Comparison of ENCODE assay signal across 14 cellular contexts in the genomic region with DNA sequence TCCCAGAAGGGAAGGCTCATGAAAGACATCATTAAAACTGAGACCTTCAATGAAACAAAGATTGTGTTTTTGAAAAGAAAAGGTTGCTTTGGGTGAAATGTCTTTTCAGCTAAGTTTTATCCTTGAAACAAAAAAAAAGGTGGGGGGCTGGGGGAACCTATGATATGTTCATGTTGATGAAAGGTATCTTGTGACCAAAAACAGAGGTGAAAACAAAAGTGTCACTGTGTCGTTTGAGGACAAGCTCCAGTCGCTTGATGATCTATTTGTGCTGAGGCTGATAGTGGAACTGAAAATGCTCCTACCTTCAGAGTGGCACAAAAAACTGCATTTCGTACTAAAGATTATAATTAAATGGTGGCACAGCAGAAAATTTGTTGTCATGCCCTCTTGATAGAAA. TPM values are rescaled to one million over a fixed set of nuclear protein-coding genes. Genes with fewer than 3 reads are reported as not detected.
DNase-seq lines count a peak whose midpoint lies in the region; TF ChIP-seq lines count a peak whose summit lies in the region.
"Had no signal": no experiment of that assay in that cellular context is flagged by ENCODE, and none has a peak within 500 bp of the region (broad histone marks: within the 10 kb centered on the region; RNA-seq: fewer than 3 reads in every experiment).

No MANE protein-coding gene starts in this region.

- H3K27me3 Mint-ChIP-seq in osteocyte (ENCODE audit: unreplicated experiment), result no peaks in the 10 kb centered on the region
- H3K27me3 Mint-ChIP-seq: CD4-positive, alpha-beta memory T cell had no signal

- H3K4me2 ChIP-seq in BLaER1 treated with 17β-estradiol and CSF1 and Interleukin-3, amounts not matched to agents 10 nM and 100 nM, result peak overlapping the region; percentile 63 to 90 (median 79)
- H3K4me2 ChIP-seq in smooth muscle cell, result no peak overlapping the region

- H3K9me3 Mint-ChIP-seq in osteocyte (ENCODE audit: unreplicated experiment), result no peaks in the 10 kb centered on the region
- H3K9me3 Mint-ChIP-seq: CD4-positive, alpha-beta memory T cell had no signal

- in situ Hi-C loops in GM13977 (cut with MboI; ENCODE audit: low pct_unique_long_range_greater_than_20kb, low sequenced_read_pairs, unreplicated experiment), result no loop called here

- TF ChIP-seq CTCF in GM13977 (IDR thresholded peaks at IDR 0.05; ENCODE audit: extremely low read depth, insufficient read depth, missing control alignments), result no peak
- TF ChIP-seq CTCF in osteocyte (IDR thresholded peaks at IDR 0.05), result no peak
- TF ChIP-seq CTCF in smooth muscle cell (IDR thresholded peaks at IDR 0.05; ENCODE audit: borderline replicate concordance, insufficient read depth, poor library complexity, severe bottlenecking), result no peak

- H3K4me1 ChIP-seq in BLaER1 treated with 17β-estradiol and CSF1 and Interleukin-3, amounts not matched to agents 10 nM and 100 nM, result peaks cover 19 to 51% (median 42%) of the 10 kb centered on the region in 10 experiments
- H3K4me1 ChIP-seq in smooth muscle cell (ENCODE audit: low read depth), result no peaks in the 10 kb centered on the region

- H3K36me3 ChIP-seq in BLaER1 treated with 17β-estradiol and CSF1 and Interleukin-3, amounts not matched to agents 10 nM and 100 nM, result no peaks in the 10 kb centered on the region
- H3K36me3 ChIP-seq in H7 (replicated peaks; ENCODE audit: control insufficient read depth, insufficient read depth, low read length) (no peaks in the 10 kb centered on the region), smooth muscle cell (ENCODE audit: low read depth) (no peaks in the 10 kb centered on the region)

- CTCF ChIA-PET in HEK293T (lab: Yijun Ruan, JAX), result no interaction called here

- no peak overlapping the region for H3K4me3 Mint-ChIP-seq in osteocyte (ENCODE audit: unreplicated experiment)
- H3K4me3 Mint-ChIP-seq: CD4-positive, alpha-beta memory T cell had no signal

- H3K4me3 ChIP-seq in BLaER1 treated with 17β-estradiol and CSF1 and Interleukin-3, amounts not matched to agents 10 nM and 100 nM, result peak overlapping the region in 6 of 10 experiments; percentile 23 to 44 (median 36); a peak in 10 of 20 replicates
- no peak overlapping the region for H3K4me3 ChIP-seq in H7 (ENCODE audit: insufficient read depth, low read depth, low read length)
- no peak overlapping the region for H3K4me3 ChIP-seq in smooth muscle cell
- H3K4me3 ChIP-seq: GM23248 had no signal

- POLR2A ChIA-PET in HEK293T (lab: Yijun Ruan, JAX), result no interaction called here

- DNase-seq in GM13977 (ENCODE audit: low spot score) (peak; percentile 48), RPMI8226 (peak; percentile 79), osteocyte (ENCODE audit: extremely low spot score, unreplicated experiment) (peak; percentile 4), HEK293T (ENCODE audit: extremely low spot score) (no peak), H7 (no peak), smooth muscle cell (lab: John Stamatoyannopoulos, UW; ENCODE audit: unreplicated experiment) (no peak)
- DNase-seq: AML-193; CD4-positive, alpha-beta memory T cell; GM23248; NCI-H1436 treated with DMSO at 0.1 percent for 48 hours; NCI-H2081; NCI-H226; NCI-H526 treated with DMSO at 0.1 percent for 48 hours had no signal

- peak overlapping the region; percentile 55 to 79 (median 68); a peak in 20 of 22 replicates for H3K27ac ChIP-seq in BLaER1 treated with 17β-estradiol and CSF1 and Interleukin-3, amounts not matched to agents 10 nM and 100 nM
- H3K27ac ChIP-seq in smooth muscle cell (ENCODE audit: low read depth), result no peak overlapping the region
- H3K27ac ChIP-seq: GM23248 had no signal

- no peaks in the 10 kb centered on the region for H3F3A ChIP-seq in smooth muscle cell (ENCODE audit: low read depth)

- no peaks in the 10 kb centered on the region for H4K20me1 ChIP-seq in BLaER1 treated with 17β-estradiol and CSF1 and Interleukin-3, amounts not matched to agents 10 nM and 100 nM
- no peaks in the 10 kb centered on the region for H4K20me1 ChIP-seq in smooth muscle cell (ENCODE audit: low read depth)

- no peaks in the 10 kb centered on the region for H3K27me3 ChIP-seq in BLaER1 treated with 17β-estradiol and CSF1 and Interleukin-3, amounts not matched to agents 10 nM and 100 nM
- H3K27me3 ChIP-seq in H7 (ENCODE audit: control insufficient read depth, insufficient read depth, low read length), result no peaks in the 10 kb centered on the region
- no peaks in the 10 kb centered on the region for H3K27me3 ChIP-seq in smooth muscle cell (ENCODE audit: low read depth)

- H3K4me1 Mint-ChIP-seq in osteocyte (ENCODE audit: unreplicated experiment), result no peaks in the 10 kb centered on the region

- no peaks in the 10 kb centered on the region for H3K79me2 ChIP-seq in smooth muscle cell (ENCODE audit: low read depth)

- no peaks in the 10 kb centered on the region for H3K9me3 ChIP-seq in BLaER1 treated with 17β-estradiol and CSF1 and Interleukin-3, amounts not matched to agents 10 nM and 100 nM (replicated peaks in 1 of 11)
- H3K9me3 ChIP-seq in smooth muscle cell (replicated peaks; ENCODE audit: low read depth), result no peaks in the 10 kb centered on the region

- H3K27ac Mint-ChIP-seq in osteocyte (ENCODE audit: unreplicated experiment), result no peak overlapping the region

- WGBS in smooth muscle cell (ENCODE audit: low lambda C conversion rate), result 94% methylated on average over 3 of the region's 3 CpGs

- no peak overlapping the region for H2AFZ ChIP-seq in smooth muscle cell (ENCODE audit: low read depth)
- H2AFZ ChIP-seq: GM23248 had no signal

- H3K9ac ChIP-seq in BLaER1 treated with 17β-estradiol and CSF1 and Interleukin-3, amounts not matched to agents 10 nM and 100 nM, result peak overlapping the region in 10 of 11 experiments; percentile 44 to 68 (median 54); a peak in 19 of 22 replicates
- no peak overlapping the region for H3K9ac ChIP-seq in smooth muscle cell (ENCODE audit: low read depth)
- H3K9ac ChIP-seq: GM23248 had no signal

- no peaks in the 10 kb centered on the region for H3K36me3 Mint-ChIP-seq in osteocyte (ENCODE audit: unreplicated experiment)
- H3K36me3 Mint-ChIP-seq: CD4-positive, alpha-beta memory T cell had no signal

TF ChIP-seq in HEK293T, 16 proteins besides CTCF, POLR2A, EP300 and RAD21:
- TF ChIP-seq FOXA1 (IDR thresholded peaks at IDR 0.05), result no peak
- no peak for TF ChIP-seq HDGF (IDR thresholded peaks at IDR 0.05; ENCODE audit: borderline replicate concordance)
- TF ChIP-seq LEF1 (IDR thresholded peaks at IDR 0.05; ENCODE audit: borderline replicate concordance), result no peak
- TF ChIP-seq NFRKB (IDR thresholded peaks at IDR 0.05), result no peak
- TF ChIP-seq ARNT (IDR thresholded peaks at IDR 0.05), result no peak
- no peak for TF ChIP-seq TARDBP (IDR thresholded peaks at IDR 0.05)
- no peak for TF ChIP-seq FOXK2 (IDR thresholded peaks at IDR 0.05)
- no peak for TF ChIP-seq SP1 (IDR thresholded peaks at IDR 0.05)
- TF ChIP-seq, protein P1, sequence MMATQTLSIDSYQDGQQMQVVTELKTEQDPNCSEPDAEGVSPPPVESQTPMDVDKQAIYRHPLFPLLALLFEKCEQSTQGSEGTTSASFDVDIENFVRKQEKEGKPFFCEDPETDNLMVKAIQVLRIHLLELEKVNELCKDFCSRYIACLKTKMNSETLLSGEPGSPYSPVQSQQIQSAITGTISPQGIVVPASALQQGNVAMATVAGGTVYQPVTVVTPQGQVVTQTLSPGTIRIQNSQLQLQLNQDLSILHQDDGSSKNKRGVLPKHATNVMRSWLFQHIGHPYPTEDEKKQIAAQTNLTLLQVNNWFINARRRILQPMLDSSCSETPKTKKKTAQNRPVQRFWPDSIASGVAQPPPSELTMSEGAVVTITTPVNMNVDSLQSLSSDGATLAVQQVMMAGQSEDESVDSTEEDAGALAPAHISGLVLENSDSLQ (IDR thresholded peaks at IDR 0.05), result no peak
- no peak for TF ChIP-seq BHLHE40 (IDR thresholded peaks at IDR 0.05; ENCODE audit: borderline replicate concordance)
- no peak for TF ChIP-seq FOXM1 (IDR thresholded peaks at IDR 0.05; ENCODE audit: borderline replicate concordance)
- no peak for TF ChIP-seq ELF4 (IDR thresholded peaks at IDR 0.05)

RNA-seq across cellular contexts. Expression of a gene that starts 59.0 kb away (rescaled TPM):
- total RNA-seq in osteocyte (5.3 and 5.8 TPM in 2 replicates), smooth muscle cell (14.6 and 19.1 TPM in 2 replicates)
- 4.4 and 6.4 TPM in 2 replicates for total RNA-seq in H7 (2014; rRNA removed; shearing (Covaris generic))
- polyA plus RNA-seq in smooth muscle cell, result 11.2 and 14.5 TPM in 2 replicates

RNA-seq across cellular contexts. Expression of a gene that starts 59.0 kb away (rescaled TPM):
- total RNA-seq in osteocyte (24.0 and 24.2 TPM in 2 replicates), smooth muscle cell (31.0 and 38.7 TPM in 2 replicates)
- total RNA-seq in H7 (2014; rRNA removed; shearing (Covaris generic)), result 35.5 and 50.6 TPM in 2 replicates
- 32.6 and 35.6 TPM in 2 replicates for polyA plus RNA-seq in smooth muscle cell

Comparison
In these comparisons a context has a peak if more than half of its experiments do, and no peak if none do; other contexts are left out.
1. H3K4me3 ChIP-seq: peak in BLaER1 treated with 17β-estradiol and CSF1 and Interleukin-3, amounts not matched to agents 10 nM and 100 nM (6 of 10); none in H7 (single experiment) and smooth muscle cell (single experiment).
2. DNase-seq: peak in GM13977 (single experiment), RPMI8226 (single experiment) and osteocyte (single experiment); none in HEK293T (single experiment), H7 (single experiment) and smooth muscle cell (single experiment).